Comparison of ENCODE assay signal across 15 cellular contexts in genomic region chr4:142656178-142656577, GRCh38.
DNase-seq lines count a peak whose midpoint lies in the region; ATAC-seq, FAIRE-seq and TF ChIP-seq lines count a peak whose summit lies in the region.
"Had no signal": no experiment of that assay in that cellular context is flagged by ENCODE, and none has a peak within 500 bp of the region (broad histone marks: within the 10 kb centered on the region; RNA-seq: fewer than 3 reads in every experiment).

No MANE protein-coding gene starts in this region.

- TF ChIP-seq CTCF in left ventricle myocardium inferior (IDR thresholded peaks at IDR 0.05; ENCODE audit: borderline replicate concordance) (no peak), glutamatergic neuron (IDR thresholded peaks at IDR 0.05; ENCODE audit: partially characterized antibody, unreplicated experiment) (no peak), RWPE1 (conservative IDR thresholded peaks at IDR 0.05; ENCODE audit: low read depth) (no peak), uterus (IDR thresholded peaks at IDR 0.05) (no peak), GM10266 (IDR thresholded peaks at IDR 0.05; ENCODE audit: control insufficient read depth, insufficient read depth, low read depth, missing control alignments) (no peak)

- no peak overlapping the region for H3K27ac Mint-ChIP-seq in activated T-helper 2 cell treated with anti-CD3 and anti-CD28 coated beads, Interferon-gamma antibody, Interleukin-2, Interleukin-4, amounts not matched to agents 10 μg/mL and 5 μg/mL and 100 μg/mL, durations not matched to agents 14 hours and 24 hours and 36 hours
- H3K27ac Mint-ChIP-seq in glutamatergic neuron (ENCODE audit: unreplicated experiment) = no peak overlapping the region

- no peak for ATAC-seq in right cardiac atrium

- H3K9me3 ChIP-seq in right cardiac atrium (ENCODE audit: control insufficient read depth, low read length) = peaks cover 7% of the 10 kb centered on the region
- peaks cover 97% of the 10 kb centered on the region for H3K9me3 ChIP-seq in left ventricle myocardium inferior (replicated peaks)
- peaks cover 0 to 31% of the 10 kb centered on the region in 2 donors for H3K9me3 ChIP-seq in uterus

- DNase-seq in right cardiac atrium = peak in 1 of 3 donors; percentile 13
- DNase-seq in left ventricle myocardium inferior = no peak
- peak; percentile 24 for DNase-seq in activated T-helper 2 cell treated with anti-CD3 and anti-CD28 coated beads, Interferon-gamma antibody, Interleukin-2, Interleukin-4, amounts not matched to agents 10 μg/mL and 5 μg/mL and 100 μg/mL, durations not matched to agents 14 hours and 24 hours and 36 hours (ENCODE audit: low spot score)
- DNase-seq in glutamatergic neuron = peak; percentile 56
- no peak for DNase-seq in RWPE1 (ENCODE audit: low spot score)
- no peak for DNase-seq in GM19239 (ENCODE audit: insufficient read length, low spot score)
- DNase-seq in uterus = no peak
- DNase-seq in GM10266 (ENCODE audit: extremely low spot score) = no peak
- DNase-seq: hippocampal formation, NCI-H510A treated with DMSO at 0.1 percent for 48 hours, spleen, stomach had no signal

- H3K4me1 ChIP-seq in right cardiac atrium (ENCODE audit: control insufficient read depth, insufficient read depth, low read length) (no peaks in the 10 kb centered on the region), left ventricle myocardium inferior (no peaks in the 10 kb centered on the region), uterus (no peaks in the 10 kb centered on the region)
- H3K4me1 ChIP-seq: BLaER1, spleen, stomach had no signal

- peaks cover 81% of the 10 kb centered on the region for H3K9me3 Mint-ChIP-seq in activated T-helper 2 cell treated with anti-CD3 and anti-CD28 coated beads, Interferon-gamma antibody, Interleukin-2, Interleukin-4, amounts not matched to agents 10 μg/mL and 5 μg/mL and 100 μg/mL, durations not matched to agents 14 hours and 24 hours and 36 hours
- peaks cover 14% of the 10 kb centered on the region for H3K9me3 Mint-ChIP-seq in glutamatergic neuron (ENCODE audit: unreplicated experiment)

- H3K36me3 Mint-ChIP-seq in activated T-helper 2 cell treated with anti-CD3 and anti-CD28 coated beads, Interferon-gamma antibody, Interleukin-2, Interleukin-4, amounts not matched to agents 10 μg/mL and 5 μg/mL and 100 μg/mL, durations not matched to agents 14 hours and 24 hours and 36 hours (ENCODE audit: low read depth) = peaks cover 60% of the 10 kb centered on the region
- peaks cover 30% of the 10 kb centered on the region for H3K36me3 Mint-ChIP-seq in glutamatergic neuron (ENCODE audit: unreplicated experiment)

- intact Hi-C loops in right cardiac atrium (cut with DNase I) = no loop called here
- intact Hi-C loops in left ventricle myocardium inferior (cut with micrococcal nuclease) = no loop called here
- intact Hi-C loops in activated T-helper 2 cell treated with anti-CD3 and anti-CD28 coated beads, Interferon-gamma antibody, Interleukin-2, Interleukin-4, amounts not matched to agents 10 μg/mL and 5 μg/mL and 100 μg/mL, durations not matched to agents 14 hours and 24 hours and 36 hours (cut with micrococcal nuclease) = no loop called here
- intact Hi-C loops in uterus (cut with DNase I; ENCODE audit: low total_unique reads) = no loop called here

- CTCF ChIA-PET in RWPE1 (lab: Yijun Ruan, JAX) = no interaction called here

- POLR2A ChIA-PET in RWPE1 (lab: Yijun Ruan, JAX; ENCODE audit: low non-redundant PET) = no interaction called here

- H3K27ac ChIP-seq in right cardiac atrium (ENCODE audit: low read length) (no peak overlapping the region), left ventricle myocardium inferior (replicated peaks) (no peak overlapping the region), RWPE1 (no peak overlapping the region), uterus (no peak overlapping the region)
- H3K27ac ChIP-seq: BLaER1, coronary artery, KMS-11, spleen, stomach had no signal

- H3K27me3 ChIP-seq in right cardiac atrium (ENCODE audit: control insufficient read depth, insufficient read depth) (no peaks in the 10 kb centered on the region), left ventricle myocardium inferior (ENCODE audit: low read depth) (no peaks in the 10 kb centered on the region), uterus (no peaks in the 10 kb centered on the region)
- H3K27me3 ChIP-seq: BLaER1, spleen, stomach had no signal

- no peaks in the 10 kb centered on the region for H3K27me3 Mint-ChIP-seq in activated T-helper 2 cell treated with anti-CD3 and anti-CD28 coated beads, Interferon-gamma antibody, Interleukin-2, Interleukin-4, amounts not matched to agents 10 μg/mL and 5 μg/mL and 100 μg/mL, durations not matched to agents 14 hours and 24 hours and 36 hours (ENCODE audit: low read depth)
- no peaks in the 10 kb centered on the region for H3K27me3 Mint-ChIP-seq in glutamatergic neuron (ENCODE audit: unreplicated experiment)

- 84% methylated on average over 5 of the region's 5 CpGs for WGBS in right cardiac atrium

- FAIRE-seq in GM19239 (lab: Jason Lieb, UNC) = no peak

- no peaks in the 10 kb centered on the region for H3K4me1 Mint-ChIP-seq in activated T-helper 2 cell treated with anti-CD3 and anti-CD28 coated beads, Interferon-gamma antibody, Interleukin-2, Interleukin-4, amounts not matched to agents 10 μg/mL and 5 μg/mL and 100 μg/mL, durations not matched to agents 14 hours and 24 hours and 36 hours (ENCODE audit: low read depth)
- no peaks in the 10 kb centered on the region for H3K4me1 Mint-ChIP-seq in glutamatergic neuron (ENCODE audit: low read depth, unreplicated experiment)

- H3K4me3 ChIP-seq in right cardiac atrium (ENCODE audit: low read length) = peak overlapping the region; percentile 5
- no peak overlapping the region for H3K4me3 ChIP-seq in left ventricle myocardium inferior
- H3K4me3 ChIP-seq in uterus = no peak overlapping the region
- H3K4me3 ChIP-seq: BLaER1, coronary artery, spleen, stomach had no signal

- no peak overlapping the region for H3K4me3 Mint-ChIP-seq in activated T-helper 2 cell treated with anti-CD3 and anti-CD28 coated beads, Interferon-gamma antibody, Interleukin-2, Interleukin-4, amounts not matched to agents 10 μg/mL and 5 μg/mL and 100 μg/mL, durations not matched to agents 14 hours and 24 hours and 36 hours (ENCODE audit: low read depth)
- no peak overlapping the region for H3K4me3 Mint-ChIP-seq in glutamatergic neuron (ENCODE audit: unreplicated experiment)

- no peak for TF ChIP-seq POLR2A in uterus (IDR thresholded peaks at IDR 0.05)

- peaks cover 34% of the 10 kb centered on the region for H3K36me3 ChIP-seq in left ventricle myocardium inferior
- H3K36me3 ChIP-seq in uterus = no peaks in the 10 kb centered on the region
- H3K36me3 ChIP-seq: spleen had no signal

Comparison
In these comparisons a context has a peak if more than half of its experiments do, and no peak if none do; other contexts are left out.
1. DNase-seq: peak in activated T-helper 2 cell treated with anti-CD3 and anti-CD28 coated beads, Interferon-gamma antibody, Interleukin-2, Interleukin-4, amounts not matched to agents 10 μg/mL and 5 μg/mL and 100 μg/mL, durations not matched to agents 14 hours and 24 hours and 36 hours (single experiment) and glutamatergic neuron (single experiment); none in left ventricle myocardium inferior (single experiment), RWPE1 (single experiment), GM19239 (single experiment), uterus (0 of 2) and GM10266 (single experiment).